1 cellular context compared by ENCODE assay signal in genomic region chr9:137723396-137724113, GRCh38.
TF ChIP-seq lines count a peak whose summit lies in the region.

No MANE protein-coding gene starts in this region.

TF ChIP-seq in GM23338, 12 proteins besides CTCF, POLR2A, EP300 and RAD21 (continued from another document):
- TF ChIP-seq STAT1 (IDR thresholded peaks at IDR 0.05; ENCODE audit: unreplicated experiment) = no peak
- TF ChIP-seq ZNF462 (CRISPR knock-in tag; IDR thresholded peaks at IDR 0.05) = no peak
- no peak for TF ChIP-seq CREB1 (CRISPR knock-in tag; IDR thresholded peaks at IDR 0.05; ENCODE audit: low read depth)
- no peak for TF ChIP-seq NANOG (IDR thresholded peaks at IDR 0.05; ENCODE audit: borderline replicate concordance)
- TF ChIP-seq EZH2 (IDR thresholded peaks at IDR 0.05; ENCODE audit: low read depth, unreplicated experiment) = no peak
- TF ChIP-seq ZNF331 (CRISPR knock-in tag; IDR thresholded peaks at IDR 0.05; ENCODE audit: low read depth) = no peak
